ENCODE assay signal across 11 cellular contexts in genomic region chr4:54586343-54586953, GRCh38.
DNase-seq lines count a peak whose midpoint lies in the region; ATAC-seq lines count a peak whose summit lies in the region.
"Had no signal": no experiment of that assay in that cellular context is flagged by ENCODE, and none has a peak within 500 bp of the region (broad histone marks: within the 10 kb centered on the region; RNA-seq: fewer than 3 reads in every experiment).

No MANE protein-coding gene starts in this region.

- no peaks in the 10 kb centered on the region for H3K4me1 Mint-ChIP-seq in stimulated activated naive CD8-positive, alpha-beta T cell treated with anti-CD3 and anti-CD28 coated beads, Interleukin-15, amount 100 ng/mL, for 72 hours
- no peaks in the 10 kb centered on the region for H3K4me1 Mint-ChIP-seq in activated CD8-positive, alpha-beta memory T cell treated with anti-CD3 and anti-CD28 coated beads, Interleukin-2, amount 10 ng/mL, durations not matched to agents 7 days and 5 days
- H3K4me1 Mint-ChIP-seq: activated T-helper 17 cell treated with anti-CD3 and anti-CD28 coated beads, Interleukin-2, amount 50 U/mL, for 72 hours; WTC11 had no signal

- H3K36me3 Mint-ChIP-seq in activated CD8-positive, alpha-beta memory T cell treated with anti-CD3 and anti-CD28 coated beads, Interleukin-2, amount 10 ng/mL, durations not matched to agents 7 days and 5 days: no peaks in the 10 kb centered on the region
- H3K36me3 Mint-ChIP-seq: WTC11 had no signal

- no peak for ATAC-seq in stimulated activated naive CD8-positive, alpha-beta T cell treated with anti-CD3 and anti-CD28 coated beads, Interleukin-15, amount 100 ng/mL, for 72 hours
- ATAC-seq in activated CD8-positive, alpha-beta memory T cell treated with anti-CD3 and anti-CD28 coated beads, Interleukin-2, amount 10 ng/mL, durations not matched to agents 7 days and 5 days: no peak
- ATAC-seq: activated T-helper 17 cell treated with anti-CD3 and anti-CD28 coated beads, Interleukin-2, amount 50 U/mL, for 72 hours; WTC11 had no signal

- CTCF ChIA-PET in activated CD8-positive, alpha-beta memory T cell treated with anti-CD3 and anti-CD28 coated beads, Interleukin-2, amount 10 ng/mL, durations not matched to agents 7 days and 5 days (lab: Charles Lee): no interaction called here

- H3K9me3 Mint-ChIP-seq in stimulated activated naive CD8-positive, alpha-beta T cell treated with anti-CD3 and anti-CD28 coated beads, Interleukin-15, amount 100 ng/mL, for 72 hours: no peaks in the 10 kb centered on the region
- H3K9me3 Mint-ChIP-seq in activated CD8-positive, alpha-beta memory T cell treated with anti-CD3 and anti-CD28 coated beads, Interleukin-2, amount 10 ng/mL, durations not matched to agents 7 days and 5 days (ENCODE audit: low read depth): no peaks in the 10 kb centered on the region
- H3K9me3 Mint-ChIP-seq: activated T-helper 17 cell treated with anti-CD3 and anti-CD28 coated beads, Interleukin-2, amount 50 U/mL, for 72 hours; WTC11 had no signal

- peak; percentile 47 for DNase-seq in COLO668 (lab: John Stamatoyannopoulos, UW; ENCODE audit: unreplicated experiment)
- peak; percentile 9 for DNase-seq in LHCN-M2 (ENCODE audit: low read depth)
- peak; percentile 32 for DNase-seq in T1000 (lab: John Stamatoyannopoulos, UW)
- DNase-seq in islet precursor cell: peak; percentile 63
- DNase-seq in stimulated activated naive CD8-positive, alpha-beta T cell treated with anti-CD3 and anti-CD28 coated beads, Interleukin-15, amount 100 ng/mL, for 72 hours: no peak
- no peak for DNase-seq in activated naive CD4-positive, alpha-beta T cell treated with anti-CD3 and anti-CD28 coated beads, Interleukin-2, amount 50 U/mL, for 16 hours
- no peak for DNase-seq in activated CD8-positive, alpha-beta memory T cell treated with anti-CD3 and anti-CD28 coated beads, Interleukin-2, amount 10 ng/mL, durations not matched to agents 7 days and 5 days
- DNase-seq in HK-2 (ENCODE audit: unreplicated experiment): no peak
- DNase-seq: Calu3 had no signal

- peaks cover 22% of the 10 kb centered on the region for H3K27me3 Mint-ChIP-seq in stimulated activated naive CD8-positive, alpha-beta T cell treated with anti-CD3 and anti-CD28 coated beads, Interleukin-15, amount 100 ng/mL, for 72 hours
- H3K27me3 Mint-ChIP-seq in activated CD8-positive, alpha-beta memory T cell treated with anti-CD3 and anti-CD28 coated beads, Interleukin-2, amount 10 ng/mL, durations not matched to agents 7 days and 5 days: peaks cover 2% of the 10 kb centered on the region

- no peak overlapping the region for H3K4me3 Mint-ChIP-seq in stimulated activated naive CD8-positive, alpha-beta T cell treated with anti-CD3 and anti-CD28 coated beads, Interleukin-15, amount 100 ng/mL, for 72 hours
- no peak overlapping the region for H3K4me3 Mint-ChIP-seq in activated CD8-positive, alpha-beta memory T cell treated with anti-CD3 and anti-CD28 coated beads, Interleukin-2, amount 10 ng/mL, durations not matched to agents 7 days and 5 days
- H3K4me3 Mint-ChIP-seq: activated T-helper 17 cell treated with anti-CD3 and anti-CD28 coated beads, Interleukin-2, amount 50 U/mL, for 72 hours; WTC11 had no signal

- H3K27ac Mint-ChIP-seq in stimulated activated naive CD8-positive, alpha-beta T cell treated with anti-CD3 and anti-CD28 coated beads, Interleukin-15, amount 100 ng/mL, for 72 hours: no peak overlapping the region
- H3K27ac Mint-ChIP-seq in activated CD8-positive, alpha-beta memory T cell treated with anti-CD3 and anti-CD28 coated beads, Interleukin-2, amount 10 ng/mL, durations not matched to agents 7 days and 5 days: no peak overlapping the region
- H3K27ac Mint-ChIP-seq: activated T-helper 17 cell treated with anti-CD3 and anti-CD28 coated beads, Interleukin-2, amount 50 U/mL, for 72 hours; WTC11 had no signal

Comparison
In these comparisons a context has a peak if more than half of its experiments do, and no peak if none do; other contexts are left out.
1. DNase-seq: peak in COLO668 (single experiment), LHCN-M2 (single experiment), T1000 (single experiment) and islet precursor cell (single experiment); none in stimulated activated naive CD8-positive, alpha-beta T cell treated with anti-CD3 and anti-CD28 coated beads, Interleukin-15, amount 100 ng/mL, for 72 hours (0 of 2), activated naive CD4-positive, alpha-beta T cell treated with anti-CD3 and anti-CD28 coated beads, Interleukin-2, amount 50 U/mL, for 16 hours (single experiment), activated CD8-positive, alpha-beta memory T cell treated with anti-CD3 and anti-CD28 coated beads, Interleukin-2, amount 10 ng/mL, durations not matched to agents 7 days and 5 days (single experiment) and HK-2 (single experiment).